8 cellular contexts compared by ENCODE assay signal in genomic region chr6:158715330-158716311, GRCh38.
DNase-seq lines count a peak whose midpoint lies in the region; ATAC-seq lines count a peak whose summit lies in the region.

No MANE protein-coding gene starts in this region.

- no peak overlapping the region for H3K4ac ChIP-seq in mesenchymal stem cell (ENCODE audit: low read depth in 1 of 2, low read length in 2 of 2)

- H2AFZ ChIP-seq in mesenchymal stem cell (ENCODE audit: low read depth, low read length): peak overlapping the region; percentile 47

- no peak overlapping the region for H3K4me3 Mint-ChIP-seq in stimulated activated naive CD8-positive, alpha-beta T cell treated with anti-CD3 and anti-CD28 coated beads, Interleukin-15, amount 100 ng/mL, for 72 hours

- peak; percentile 63 for DNase-seq in NOMO-1 treated with dmso at 0.1 percent for 144 hours (lab: John Stamatoyannopoulos, UW; ENCODE audit: unreplicated experiment)
- peak; percentile 23 for DNase-seq in mesenchymal stem cell
- no peak for DNase-seq in G401 (ENCODE audit: low spot score)
- no peak for DNase-seq in NK-92 (lab: John Stamatoyannopoulos, UW; ENCODE audit: unreplicated experiment)
- no peak for DNase-seq in stimulated activated naive CD8-positive, alpha-beta T cell treated with anti-CD3 and anti-CD28 coated beads, Interleukin-15, amount 100 ng/mL, for 72 hours
- DNase-seq in NCI-H2196 treated with DMSO at 0.1 percent for 48 hours (lab: John Stamatoyannopoulos, UW; ENCODE audit: unreplicated experiment): no peak

- H3K79me1 ChIP-seq in mesenchymal stem cell (replicated peaks; ENCODE audit: low read length, poor library complexity, severe bottlenecking): no peaks in the 10 kb centered on the region

- in situ Hi-C loops in G401 (cut with HindIII; ENCODE audit: low sequenced_read_pairs): no loop called here

- H3K18ac ChIP-seq in mesenchymal stem cell (ENCODE audit: low read depth in 1 of 2, low read length in 2 of 2): no peak overlapping the region

- no peak overlapping the region for H2AK5ac ChIP-seq in mesenchymal stem cell (ENCODE audit: low read length, severe bottlenecking)

- no peak overlapping the region for H2BK5ac ChIP-seq in mesenchymal stem cell (ENCODE audit: low read depth, low read length, poor library complexity, severe bottlenecking)

- H3K14ac ChIP-seq in mesenchymal stem cell (ENCODE audit: low read length in 2 of 2): no peak overlapping the region

- no peaks in the 10 kb centered on the region for H3K9me3 Mint-ChIP-seq in stimulated activated naive CD8-positive, alpha-beta T cell treated with anti-CD3 and anti-CD28 coated beads, Interleukin-15, amount 100 ng/mL, for 72 hours

- no peak overlapping the region for H3K27ac ChIP-seq in mesenchymal stem cell (ENCODE audit: low read length, poor library complexity, severe bottlenecking)

- WGBS in mesenchymal stem cell: 48% methylated on average over 11 of the region's 16 CpGs

- peak overlapping the region; percentile 62 for H4K8ac ChIP-seq in mesenchymal stem cell (ENCODE audit: low read length)

- H3K36me3 ChIP-seq in mesenchymal stem cell (ENCODE audit: control insufficient read depth in 1 of 2, insufficient read depth in 2 of 2, low read depth in 1 of 2, low read length in 2 of 2): no peaks in the 10 kb centered on the region

- peak overlapping the region in 1 of 2 experiments; percentile 59 for H2BK12ac ChIP-seq in mesenchymal stem cell (ENCODE audit: low read length in 2 of 2)

- peak overlapping the region in 1 of 2 experiments; percentile 42 for H3K23ac ChIP-seq in mesenchymal stem cell (ENCODE audit: low read length in 2 of 2)

- peaks cover 79% of the 10 kb centered on the region for H3K4me1 Mint-ChIP-seq in stimulated activated naive CD8-positive, alpha-beta T cell treated with anti-CD3 and anti-CD28 coated beads, Interleukin-15, amount 100 ng/mL, for 72 hours

- H3K4me1 ChIP-seq in mesenchymal stem cell (ENCODE audit: control insufficient read depth, insufficient read depth, low read depth, low read length): peaks cover 4% of the 10 kb centered on the region

- H3K27ac Mint-ChIP-seq in stimulated activated naive CD8-positive, alpha-beta T cell treated with anti-CD3 and anti-CD28 coated beads, Interleukin-15, amount 100 ng/mL, for 72 hours: peak overlapping the region in 1 of 2 donors; percentile 88

- no peak overlapping the region for H2BK15ac ChIP-seq in mesenchymal stem cell (ENCODE audit: low read depth, poor library complexity, severe bottlenecking)

- H4K91ac ChIP-seq in mesenchymal stem cell (ENCODE audit: low read length): no peak overlapping the region

- H2BK120ac ChIP-seq in mesenchymal stem cell (ENCODE audit: low read depth, low read length): no peak overlapping the region

- H3K27me3 Mint-ChIP-seq in stimulated activated naive CD8-positive, alpha-beta T cell treated with anti-CD3 and anti-CD28 coated beads, Interleukin-15, amount 100 ng/mL, for 72 hours: no peaks in the 10 kb centered on the region

- no peaks in the 10 kb centered on the region for H3K9me3 ChIP-seq in mesenchymal stem cell (ENCODE audit: control insufficient read depth, low read length)

- H3K4me3 ChIP-seq in mesenchymal stem cell (ENCODE audit: insufficient read depth in 1 of 2, low read depth in 1 of 2, low read length in 2 of 2): no peak overlapping the region

- no peaks in the 10 kb centered on the region for H3K27me3 ChIP-seq in mesenchymal stem cell (ENCODE audit: control insufficient read depth in 1 of 2, insufficient read depth in 1 of 2, low read length in 2 of 2)

- no peak overlapping the region for H3K4me2 ChIP-seq in mesenchymal stem cell (ENCODE audit: low read length, poor library complexity, severe bottlenecking)

- peak; percentile 62 for ATAC-seq in GM18517 (IDR thresholded peaks at IDR 0.05; ENCODE audit: unreplicated experiment)
- ATAC-seq in HG02588 (IDR thresholded peaks at IDR 0.05; ENCODE audit: unreplicated experiment): peak; percentile 58
- ATAC-seq in stimulated activated naive CD8-positive, alpha-beta T cell treated with anti-CD3 and anti-CD28 coated beads, Interleukin-15, amount 100 ng/mL, for 72 hours: no peak

- no peak overlapping the region for H3K9ac ChIP-seq in mesenchymal stem cell (ENCODE audit: low read length)

Comparison
In these comparisons a context has a peak if more than half of its experiments do, and no peak if none do; other contexts are left out.
1. DNase-seq: peak in NOMO-1 treated with dmso at 0.1 percent for 144 hours (single experiment) and mesenchymal stem cell (single experiment); none in G401 (single experiment), NK-92 (single experiment), stimulated activated naive CD8-positive, alpha-beta T cell treated with anti-CD3 and anti-CD28 coated beads, Interleukin-15, amount 100 ng/mL, for 72 hours (0 of 2) and NCI-H2196 treated with DMSO at 0.1 percent for 48 hours (single experiment).